18 cellular contexts compared by ENCODE assay signal in genomic region chr6:116200619-116201249, GRCh38. TPM values are rescaled to one million over a fixed set of nuclear protein-coding genes. Genes with fewer than 3 reads are reported as not detected.
A peak's percentile ranks its signal among the peaks of the same experiment; 100 is the strongest.
DNase-seq lines count a peak whose midpoint lies in the region; ATAC-seq, FAIRE-seq and TF ChIP-seq lines count a peak whose summit lies in the region.
"Had no signal": no experiment of that assay in that cellular context is flagged by ENCODE, and none has a peak within 500 bp of the region (broad histone marks: within the 10 kb centered on the region; RNA-seq: fewer than 3 reads in every experiment).

No MANE protein-coding gene starts in this region.

- peak; percentile 78 for FAIRE-seq in keratinocyte (lab: Jason Lieb, UNC)
- FAIRE-seq: A204.1, GM12892, H54 had no signal

- H3K27me3 ChIP-seq in AG04450 (ENCODE audit: control insufficient read depth, insufficient read depth, low read length) (no peaks in the 10 kb centered on the region), MM.1S (replicated peaks; ENCODE audit: insufficient read depth, low read length) (no peaks in the 10 kb centered on the region), keratinocyte (ENCODE audit: control insufficient read depth, extremely low read depth, insufficient read depth, low read length) (no peaks in the 10 kb centered on the region)

- no peaks in the 10 kb centered on the region for H3K27me3 Mint-ChIP-seq in natural killer cell (ENCODE audit: low read depth in 2 of 2)

- H3K27ac ChIP-seq in AG04450 (ENCODE audit: low read depth, low read length) (no peak overlapping the region), MM.1S (ENCODE audit: low read length) (no peak overlapping the region), keratinocyte (ENCODE audit: control insufficient read depth, insufficient read depth, low read length) (no peak overlapping the region)

- intact Hi-C loops in natural killer cell (cut with micrococcal nuclease), result no loop called here

- no peak overlapping the region for H3K4me3 Mint-ChIP-seq in natural killer cell

- no peaks in the 10 kb centered on the region for H4K20me1 ChIP-seq in MM.1S (ENCODE audit: insufficient read depth, low read length)
- H4K20me1 ChIP-seq in keratinocyte (ENCODE audit: control insufficient read depth, extremely low read depth, insufficient read depth, low read length), result no peaks in the 10 kb centered on the region

- peaks cover 0 to 12% of the 10 kb centered on the region in 2 donors for H3K4me1 Mint-ChIP-seq in natural killer cell

- POLR2A ChIA-PET in AG04450 (lab: Yijun Ruan, JAX), result no interaction called here

- H3K27ac Mint-ChIP-seq in natural killer cell, result no peak overlapping the region

- H3K9me1 ChIP-seq in keratinocyte (ENCODE audit: control insufficient read depth, extremely low read depth, insufficient read depth, low read length), result no peaks in the 10 kb centered on the region

- H3K79me2 ChIP-seq in MM.1S (ENCODE audit: low read length), result no peaks in the 10 kb centered on the region
- H3K79me2 ChIP-seq in keratinocyte (ENCODE audit: control insufficient read depth, insufficient read depth, low read length), result no peaks in the 10 kb centered on the region

- DNase-seq in AG04450 (ENCODE audit: low read depth, low spot score) (peak; percentile 58), MM.1S (no peak), astrocyte of the spinal cord (ENCODE audit: low read depth, low spot score) (peak; percentile 35), keratinocyte (ENCODE audit: low read depth, low spot score) (no peak), GM13977 (ENCODE audit: low spot score) (no peak), natural killer cell (no peak)
- DNase-seq in activated CD4-positive, CD25-positive, alpha-beta regulatory T cell (lab: John Stamatoyannopoulos, UW), result no peak
- DNase-seq: DMS79, Kasumi-1, NCI-H1417 treated with DMSO at 0.1 percent for 48 hours, NCI-H2029, NCI-H2227 treated with DMSO at 0.1 percent for 48 hours, NCI-H526, PC-3 had no signal

- H3K4me1 ChIP-seq in MM.1S (ENCODE audit: low read length) (peaks cover 42% of the 10 kb centered on the region), keratinocyte (ENCODE audit: control insufficient read depth, extremely low read depth, insufficient read depth, low read length) (peaks cover 17% of the 10 kb centered on the region)

- peak overlapping the region; percentile 30; the same call in 1 of the 2 replicates for H3K4me2 ChIP-seq in MM.1S (ENCODE audit: low read depth, low read length)
- H3K4me2 ChIP-seq in keratinocyte (ENCODE audit: control insufficient read depth, extremely low read depth, insufficient read depth, low read depth, low read length), result peak overlapping the region; percentile 71

- no peak overlapping the region for H2AFZ ChIP-seq in MM.1S (ENCODE audit: low read length)
- H2AFZ ChIP-seq in keratinocyte (ENCODE audit: control insufficient read depth, low read length), result peak overlapping the region; percentile 50

- H3K36me3 ChIP-seq in MM.1S (replicated peaks; ENCODE audit: insufficient read depth, low read length), result no peaks in the 10 kb centered on the region
- peaks cover 0 to 2% of the 10 kb centered on the region in 2 experiments for H3K36me3 ChIP-seq in keratinocyte (ENCODE audit: control insufficient read depth in 2 of 2, extremely low read depth in 1 of 2, insufficient read depth in 2 of 2, low read length in 2 of 2)

- dilution Hi-C loops in keratinocyte (cut with MboI; ENCODE audit: extremely low pct_ligation_motif_present, low sequenced_read_pairs), result no loop called here

- H3K4me3 ChIP-seq in AG04450 (ENCODE audit: low read depth, low read length), result no peak overlapping the region
- no peak overlapping the region for H3K4me3 ChIP-seq in MM.1S (ENCODE audit: low read length)
- H3K4me3 ChIP-seq in astrocyte of the spinal cord (ENCODE audit: low read depth, low read length), result no peak overlapping the region
- H3K4me3 ChIP-seq in keratinocyte (ENCODE audit: control insufficient read depth in 2 of 3, extremely low read depth in 1 of 3, insufficient read depth in 2 of 3, low read depth in 1 of 3, low read length in 3 of 3), result peak overlapping the region in 1 of 3 experiments; percentile 24

- no peak for ATAC-seq in HG03354 (IDR thresholded peaks at IDR 0.05; ENCODE audit: poor library complexity, severe bottlenecking, unreplicated experiment)
- ATAC-seq in natural killer cell, result no peak
- ATAC-seq: PC-3 had no signal

- no peak for TF ChIP-seq CTCF in AG04450 (IDR thresholded peaks at IDR 0.05; ENCODE audit: low read depth, low read length)
- no peak for TF ChIP-seq CTCF in MM.1S (IDR thresholded peaks at IDR 0.05; ENCODE audit: low read length)
- no peak for TF ChIP-seq CTCF in astrocyte of the spinal cord (IDR thresholded peaks at IDR 0.05; ENCODE audit: low read depth, low read length)
- TF ChIP-seq CTCF in keratinocyte (optimal IDR thresholded peaks at IDR 0.05 in 1 of 3, IDR thresholded peaks at IDR 0.05 in 1 of 3, conservative IDR thresholded peaks at IDR 0.05 in 1 of 3; ENCODE audit: extremely low read depth in 1 of 3, insufficient read depth in 2 of 3, low read length in 3 of 3), result no peak
- no peak for TF ChIP-seq CTCF in GM13977 (IDR thresholded peaks at IDR 0.05; ENCODE audit: extremely low read depth, insufficient read depth, missing control alignments)
- no peak for TF ChIP-seq CTCF in natural killer cell (IDR thresholded peaks at IDR 0.05)

- H3K9ac ChIP-seq in MM.1S (ENCODE audit: low read length), result no peak overlapping the region
- no peak overlapping the region for H3K9ac ChIP-seq in keratinocyte (ENCODE audit: control insufficient read depth, extremely low read depth, insufficient read depth, low read length)

- H3F3A ChIP-seq in MM.1S (ENCODE audit: insufficient read depth, low read length), result peaks cover 22% of the 10 kb centered on the region

- H3K9me2 ChIP-seq in MM.1S (replicated peaks; ENCODE audit: insufficient read depth, low read length), result no peaks in the 10 kb centered on the region

- in situ Hi-C loops in astrocyte of the spinal cord (cut with HindIII; ENCODE audit: low sequenced_read_pairs), result no loop called here
- in situ Hi-C loops in GM13977 (cut with MboI; ENCODE audit: low pct_unique_long_range_greater_than_20kb, low sequenced_read_pairs, unreplicated experiment), result no loop called here

- CTCF ChIA-PET in AG04450 (lab: Charles Lee), result interaction anchor here (0.8 to 1.7 kb wide), 3 partner anchors 16 to 89 kb away, joined by 4 to 12 read pairs (median 6); no protein-coding TSS in a partner anchor

- H3K36me3 Mint-ChIP-seq in natural killer cell, result no peaks in the 10 kb centered on the region

- H3K9me3 ChIP-seq in AG04450 (ENCODE audit: control insufficient read depth, insufficient read depth, low read length) (no peaks in the 10 kb centered on the region), MM.1S (replicated peaks; ENCODE audit: insufficient read depth, low read length) (no peaks in the 10 kb centered on the region), keratinocyte (ENCODE audit: control insufficient read depth, low read depth, low read length) (no peaks in the 10 kb centered on the region)

- H3K9me3 Mint-ChIP-seq in natural killer cell, result no peaks in the 10 kb centered on the region

RNA-seq across cellular contexts. Expression of gene TSPYL4, which starts 53.1 kb away (rescaled TPM):
- polyA plus RNA-seq in AG04450 (2011; rRNA removed) (22.0 and 25.1 TPM in 2 replicates), keratinocyte (6.2 to 8.3 TPM (median 8.1 TPM) in 3 replicates)
- 22.9 and 25.9 TPM in 2 replicates for polyA minus RNA-seq in AG04450 (2011; rRNA and poly(A)+ RNA removed)
- 1.3 TPM for polyA plus RNA-seq in keratinocyte (2011; ENCODE audit: low read depth)
- polyA plus RNA-seq in keratinocyte (2011; cell fraction: cytosol; rRNA removed), result 2.7 and 3.9 TPM in 2 replicates
- 22.1 and 23.0 TPM in 2 replicates for polyA plus RNA-seq in keratinocyte (2011; cell fraction: nucleus; rRNA removed)
- 4.9 and 7.5 TPM in 2 replicates for polyA plus RNA-seq in keratinocyte (2012; ENCODE audit: low replicate concordance)
- polyA minus RNA-seq in keratinocyte, result 3.6 to 9.1 TPM (median 7.6 TPM) in 3 replicates
- 3.5 TPM for polyA minus RNA-seq in keratinocyte (2011; cell fraction: cytosol; rRNA and poly(A)+ RNA removed)
- polyA minus RNA-seq in keratinocyte (2011; cell fraction: nucleus; rRNA and poly(A)+ RNA removed), result 4.2 and 5.7 TPM in 2 replicates
- total RNA-seq in natural killer cell, result 10 to 100 TPM; 21.5 to 36.8 (median 26.5) TPM

Comparison
In these comparisons a context has a peak if more than half of its experiments do, and no peak if none do; other contexts are left out.
1. DNase-seq: peak in AG04450 (single experiment) and astrocyte of the spinal cord (single experiment); none in MM.1S (single experiment), keratinocyte (single experiment), activated CD4-positive, CD25-positive, alpha-beta regulatory T cell (0 of 4), GM13977 (single experiment) and natural killer cell (single experiment).